Comparison of ENCODE assay signal across 14 cellular contexts in genomic region chr2:8039732-8040131, GRCh38.
DNase-seq lines count a peak whose midpoint lies in the region; ATAC-seq and TF ChIP-seq lines count a peak whose summit lies in the region.
"Had no signal": no experiment of that assay in that cellular context is flagged by ENCODE, and none has a peak within 500 bp of the region (broad histone marks: within the 10 kb centered on the region; RNA-seq: fewer than 3 reads in every experiment).

No MANE protein-coding gene starts in this region.

- H3K9me3 Mint-ChIP-seq in progenitor cell of endocrine pancreas (ENCODE audit: low read depth) (peaks cover 3% of the 10 kb centered on the region), natural killer cell (peaks cover 3 to 4% of the 10 kb centered on the region in 2 donors), HFFc6 (no peaks in the 10 kb centered on the region; the same call in 1 of the 2 replicates)

- H3K4me1 Mint-ChIP-seq in progenitor cell of endocrine pancreas (ENCODE audit: low read depth) (no peaks in the 10 kb centered on the region), natural killer cell (peaks cover 22 to 25% of the 10 kb centered on the region in 2 donors), HFFc6 (ENCODE audit: low read depth) (no peaks in the 10 kb centered on the region)
- H3K4me1 Mint-ChIP-seq: CD4-positive, CD25-positive, alpha-beta regulatory T cell had no signal

- H3K27ac Mint-ChIP-seq in progenitor cell of endocrine pancreas (peak overlapping the region; percentile 5), natural killer cell (no peak overlapping the region), HFFc6 (no peak overlapping the region)
- H3K27ac Mint-ChIP-seq: CD4-positive, CD25-positive, alpha-beta regulatory T cell had no signal

- DNase-seq in DMS 273 (lab: John Stamatoyannopoulos, UW; ENCODE audit: unreplicated experiment) = peak; percentile 61
- peak; percentile 25 for DNase-seq in NCI-H2171 (lab: John Stamatoyannopoulos, UW)
- DNase-seq in RPMI8226 = peak; percentile 24
- DNase-seq in progenitor cell of endocrine pancreas (ENCODE audit: low spot score, unreplicated experiment) = no peak
- DNase-seq in natural killer cell = no peak
- no peak for DNase-seq in HFFc6
- DNase-seq: 8988T; ACHN; CD4-positive, CD25-positive, alpha-beta regulatory T cell; DMS79; IMR-90; KBM-7 had no signal

- H3K27me3 Mint-ChIP-seq in progenitor cell of endocrine pancreas (peaks cover 4% of the 10 kb centered on the region), natural killer cell (ENCODE audit: low read depth in 2 of 2) (no peaks in the 10 kb centered on the region), HFFc6 (ENCODE audit: insufficient read depth) (peaks cover 4% of the 10 kb centered on the region)

- H3K36me3 Mint-ChIP-seq in progenitor cell of endocrine pancreas (ENCODE audit: insufficient read depth) (no peaks in the 10 kb centered on the region), natural killer cell (peaks cover 5% of the 10 kb centered on the region), HFFc6 (ENCODE audit: low read depth) (no peaks in the 10 kb centered on the region)
- H3K36me3 Mint-ChIP-seq: CD4-positive, CD25-positive, alpha-beta regulatory T cell had no signal

- no peak for TF ChIP-seq CTCF in progenitor cell of endocrine pancreas (IDR thresholded peaks at IDR 0.05; ENCODE audit: unreplicated experiment)
- no peak for TF ChIP-seq CTCF in natural killer cell (IDR thresholded peaks at IDR 0.05)
- no peak for TF ChIP-seq CTCF in HFFc6 (IDR thresholded peaks at IDR 0.05)

- no peak overlapping the region for H3K4me3 Mint-ChIP-seq in progenitor cell of endocrine pancreas (ENCODE audit: low read depth)
- no peak overlapping the region for H3K4me3 Mint-ChIP-seq in natural killer cell
- no peak overlapping the region for H3K4me3 Mint-ChIP-seq in HFFc6
- H3K4me3 Mint-ChIP-seq: CD4-positive, CD25-positive, alpha-beta regulatory T cell had no signal

- intact Hi-C loops in natural killer cell (cut with micrococcal nuclease) = no loop called here

- no peak for ATAC-seq in HG03196 (IDR thresholded peaks at IDR 0.05; ENCODE audit: unreplicated experiment)
- no peak for ATAC-seq in natural killer cell
- ATAC-seq: GM12878 had no signal

Comparison
In these comparisons a context has a peak if more than half of its experiments do, and no peak if none do; other contexts are left out.
1. DNase-seq: peak in DMS 273 (single experiment), NCI-H2171 (single experiment) and RPMI8226 (single experiment); none in progenitor cell of endocrine pancreas (single experiment), natural killer cell (single experiment) and HFFc6 (single experiment).